34 cellular contexts compared by ENCODE assay signal in genomic region chr5:56729488-56729887, GRCh38.
DNase-seq lines count a peak whose midpoint lies in the region; ATAC-seq, FAIRE-seq and TF ChIP-seq lines count a peak whose summit lies in the region.
"Had no signal": no experiment of that assay in that cellular context is flagged by ENCODE, and none has a peak within 500 bp of the region (broad histone marks: within the 10 kb centered on the region; RNA-seq: fewer than 3 reads in every experiment).

No MANE protein-coding gene starts in this region.

- H3K4me3 ChIP-seq in HepG2 (replicated peaks in 1 of 3; ENCODE audit: insufficient read depth in 1 of 3, low read depth in 2 of 3, low read length in 3 of 3), result no peak overlapping the region
- H3K4me3 ChIP-seq: cardiac muscle cell, coronary artery, GM23248, left lung, tibial artery, vagina had no signal

- no peaks in the 10 kb centered on the region for H4K20me1 ChIP-seq in HepG2 (ENCODE audit: insufficient read depth, low read length)

- H3K9me3 Mint-ChIP-seq in activated T-cell treated with anti-CD3 and anti-CD28 coated beads, Interleukin-2, amount 50 U/mL, for 72 hours, result peaks cover 0 to 2% of the 10 kb centered on the region in 2 donors
- H3K9me3 Mint-ChIP-seq in central memory CD8-positive, alpha-beta T cell, result no peaks in the 10 kb centered on the region
- H3K9me3 Mint-ChIP-seq in stimulated activated naive B cell treated with anti-CD40 and anti-IgM and Interleukin-4, amounts not matched to agents 10 μg/mL and 1 μg/mL and 100 μg/mL, for 72 hours, result peaks cover 0 to 3% of the 10 kb centered on the region in 2 donors
- H3K9me3 Mint-ChIP-seq: CD8-positive, alpha-beta T cell had no signal

- 13% methylated on average over 1 of the region's 1 CpG for WGBS in HepG2 (ENCODE audit: low lambda C conversion rate)

- peaks cover 0 to 3% of the 10 kb centered on the region in 2 experiments; a peak in 1 of 5 replicates for H3K27me3 ChIP-seq in HepG2 (ENCODE audit: control insufficient read depth in 1 of 2, insufficient read depth in 2 of 2, low read length in 2 of 2)
- H3K27me3 ChIP-seq: cardiac muscle cell, left lung, neutrophil, tibial artery, vagina had no signal

- H3K4me3 Mint-ChIP-seq in activated T-cell treated with anti-CD3 and anti-CD28 coated beads, Interleukin-2, amount 50 U/mL, for 72 hours, result no peak overlapping the region
- H3K4me3 Mint-ChIP-seq in central memory CD8-positive, alpha-beta T cell, result no peak overlapping the region
- H3K4me3 Mint-ChIP-seq in stimulated activated naive B cell treated with anti-CD40 and anti-IgM and Interleukin-4, amounts not matched to agents 10 μg/mL and 1 μg/mL and 100 μg/mL, for 72 hours, result no peak overlapping the region
- H3K4me3 Mint-ChIP-seq: activated T-cell treated with anti-CD3 and anti-CD28 coated beads, Interleukin-2, amount 50 U/mL, for 24 hours; CD8-positive, alpha-beta T cell had no signal

- no peak overlapping the region for H3K9ac ChIP-seq in HepG2 (ENCODE audit: insufficient read depth, low read depth, low read length)
- H3K9ac ChIP-seq: GM23248 had no signal

- CTCF ChIA-PET in HepG2 (lab: Yijun Ruan, JAX; ENCODE audit: low intra/inter-chr PET ratio, low total read pairs), result no interaction called here

- H3K36me3 ChIP-seq in HepG2 (replicated peaks in 1 of 2; ENCODE audit: control insufficient read depth in 1 of 2, insufficient read depth in 2 of 2, low read length in 2 of 2), result no peaks in the 10 kb centered on the region
- H3K36me3 ChIP-seq: cardiac muscle cell, left lung, neutrophil, tibial artery, vagina had no signal

- H3K79me2 ChIP-seq in HepG2 (ENCODE audit: insufficient read depth, low read length), result no peaks in the 10 kb centered on the region

- no peaks in the 10 kb centered on the region for H3K27me3 Mint-ChIP-seq in activated T-cell treated with anti-CD3 and anti-CD28 coated beads, Interleukin-2, amount 50 U/mL, for 72 hours (ENCODE audit: low read depth)
- H3K27me3 Mint-ChIP-seq in central memory CD8-positive, alpha-beta T cell, result peaks cover 6% of the 10 kb centered on the region
- H3K27me3 Mint-ChIP-seq in stimulated activated naive B cell treated with anti-CD40 and anti-IgM and Interleukin-4, amounts not matched to agents 10 μg/mL and 1 μg/mL and 100 μg/mL, for 72 hours, result no peaks in the 10 kb centered on the region
- H3K27me3 Mint-ChIP-seq: activated T-cell treated with anti-CD3 and anti-CD28 coated beads, Interleukin-2, amount 50 U/mL, for 24 hours had no signal

- DNase-seq in activated T-cell treated with anti-CD3 and anti-CD28 coated beads, Interleukin-2, amount 50 U/mL, for 72 hours, result no peak
- DNase-seq in activated T-cell treated with anti-CD3 and anti-CD28 coated beads, Interleukin-2, amount 50 U/mL, for 48 hours, result no peak
- DNase-seq in central memory CD8-positive, alpha-beta T cell (ENCODE audit: low spot score in 2 of 2), result no peak
- peak; percentile 31 for DNase-seq in stimulated activated naive B cell treated with anti-CD40 and anti-IgM and Interleukin-4, amounts not matched to agents 10 μg/mL and 1 μg/mL and 100 μg/mL, for 72 hours
- DNase-seq in ecto neural progenitor cell (ENCODE audit: low spot score) (no peak), HepG2 (ENCODE audit: low spot score) (no peak), NAMALWA (ENCODE audit: low spot score) (no peak)
- DNase-seq: activated CD4-positive, alpha-beta T cell treated with anti-CD3 and anti-CD28 coated beads for 4 hours; activated gamma-delta T cell treated with Interleukin-2 at 50 U/mL for 16 hours; activated T-cell treated with anti-CD3 and anti-CD28 coated beads, Interleukin-2, amount 50 U/mL, for 24 hours; CD8-positive, alpha-beta T cell; DMS 273 treated with DMSO at 0.1 percent for 48 hours; GM23248; KG1; left lung; mesenchymal stem cell; NCI-H1930; NCI-H69; right cardiac atrium; SIG-M5; stimulated activated CD4-positive, alpha-beta T cell treated with anti-CD3 and anti-CD28 coated beads, Interleukin-2, amount 100 ng/mL, for 24 hours; SW 1271; T1000; tibial artery had no signal

- H3K36me3 Mint-ChIP-seq in activated T-cell treated with anti-CD3 and anti-CD28 coated beads, Interleukin-2, amount 50 U/mL, for 72 hours (ENCODE audit: insufficient read depth in 2 of 2), result peaks cover 0 to 4% of the 10 kb centered on the region in 2 donors
- H3K36me3 Mint-ChIP-seq in central memory CD8-positive, alpha-beta T cell (ENCODE audit: insufficient read depth), result no peaks in the 10 kb centered on the region
- H3K36me3 Mint-ChIP-seq in stimulated activated naive B cell treated with anti-CD40 and anti-IgM and Interleukin-4, amounts not matched to agents 10 μg/mL and 1 μg/mL and 100 μg/mL, for 72 hours, result peaks cover 1 to 3% of the 10 kb centered on the region in 2 donors
- H3K36me3 Mint-ChIP-seq: CD8-positive, alpha-beta T cell had no signal

- intact Hi-C loops in HepG2 (cut with micrococcal nuclease; ENCODE audit: unreplicated experiment), result no loop called here

- H3K4me2 ChIP-seq in HepG2 (ENCODE audit: low read depth, low read length), result no peak overlapping the region

- BruUV-seq in HepG2 (replicated peaks; lab: Mats Ljungman, UMichigan), result no TSS peak

- H3K4me1 Mint-ChIP-seq in activated T-cell treated with anti-CD3 and anti-CD28 coated beads, Interleukin-2, amount 50 U/mL, for 72 hours (ENCODE audit: low read depth), result peaks cover 11% of the 10 kb centered on the region
- peaks cover 5% of the 10 kb centered on the region for H3K4me1 Mint-ChIP-seq in central memory CD8-positive, alpha-beta T cell
- peaks cover 42 to 67% of the 10 kb centered on the region in 2 donors for H3K4me1 Mint-ChIP-seq in stimulated activated naive B cell treated with anti-CD40 and anti-IgM and Interleukin-4, amounts not matched to agents 10 μg/mL and 1 μg/mL and 100 μg/mL, for 72 hours

- POLR2A ChIA-PET in HepG2 (lab: Yijun Ruan, JAX), result no interaction called here

- no peak for TF ChIP-seq EP300 in HepG2 (IDR thresholded peaks at IDR 0.05; ENCODE audit: low read depth in 2 of 2, low read length in 2 of 2)
- no peak for TF ChIP-seq EP300 in HepG2 (CRISPR knock-in tag; IDR thresholded peaks at IDR 0.05; ENCODE audit: borderline replicate concordance)

- no peaks in the 10 kb centered on the region for H3K9me3 ChIP-seq in HepG2 (ENCODE audit: low read length)
- H3K9me3 ChIP-seq: left lung, neutrophil, tibial artery, vagina had no signal

- ATAC-seq in activated T-cell treated with anti-CD3 and anti-CD28 coated beads, Interleukin-2, amount 50 U/mL, for 72 hours (replicated peaks in 1 of 2), result peak; percentile 67 to 72
- ATAC-seq in HG03159 (IDR thresholded peaks at IDR 0.05; ENCODE audit: unreplicated experiment), result peak; percentile 63
- peak; percentile 36 for ATAC-seq in central memory CD8-positive, alpha-beta T cell (replicated peaks; ENCODE audit: extremely low read depth, poor library complexity, severe bottlenecking)
- peak; percentile 90 to 95 for ATAC-seq in stimulated activated naive B cell treated with anti-CD40 and anti-IgM and Interleukin-4, amounts not matched to agents 10 μg/mL and 1 μg/mL and 100 μg/mL, for 72 hours (replicated peaks)
- no peak for ATAC-seq in HepG2
- ATAC-seq: CD8-positive, alpha-beta T cell; left lung; right cardiac atrium had no signal

- no peak for TF ChIP-seq CTCF in HepG2 (CRISPR knock-in tag; IDR thresholded peaks at IDR 0.05)

- TF ChIP-seq RAD21 in HepG2 (CRISPR knock-in tag; IDR thresholded peaks at IDR 0.05), result no peak

- no peak overlapping the region for H3K27ac ChIP-seq in HepG2 (ENCODE audit: extremely low read length, insufficient read depth, low read length)
- H3K27ac ChIP-seq: cardiac muscle cell, coronary artery, GM23248, left lung, neutrophil, tibial artery, vagina, VCaP had no signal

- H3K4me1 ChIP-seq in HepG2 (ENCODE audit: insufficient read depth, low read length), result no peaks in the 10 kb centered on the region

- in situ Hi-C loops in HepG2 (cut with HindIII; ENCODE audit: extremely low pct_ligation_motif_present, low pct_unique_long_range_greater_than_20kb), result no loop called here

- no peak for FAIRE-seq in HepG2 (lab: Jason Lieb, UNC)
- FAIRE-seq: astrocyte, GM12892, islet of Langerhans, RCC 7860 had no signal

- no peak overlapping the region for H3K27ac Mint-ChIP-seq in activated T-cell treated with anti-CD3 and anti-CD28 coated beads, Interleukin-2, amount 50 U/mL, for 72 hours
- peak overlapping the region; percentile 16 for H3K27ac Mint-ChIP-seq in central memory CD8-positive, alpha-beta T cell (ENCODE audit: low read depth)
- H3K27ac Mint-ChIP-seq in stimulated activated naive B cell treated with anti-CD40 and anti-IgM and Interleukin-4, amounts not matched to agents 10 μg/mL and 1 μg/mL and 100 μg/mL, for 72 hours, result peak overlapping the region; percentile 43
- H3K27ac Mint-ChIP-seq: activated T-cell treated with anti-CD3 and anti-CD28 coated beads, Interleukin-2, amount 50 U/mL, for 24 hours; CD8-positive, alpha-beta T cell had no signal

- no peak overlapping the region for H2AFZ ChIP-seq in HepG2 (ENCODE audit: low read length)
- H2AFZ ChIP-seq: GM23248 had no signal

- TF ChIP-seq POLR2A in HepG2 (IDR thresholded peaks at IDR 0.05; ENCODE audit: insufficient read depth in 1 of 2, low read depth in 2 of 2, low read length in 2 of 2), result no peak

TF ChIP-seq in HepG2, 621 proteins besides CTCF, POLR2A, EP300 and RAD21:
- no peak for TF ChIP-seq SMARCE1 (IDR thresholded peaks at IDR 0.05; ENCODE audit: borderline replicate concordance)
- no peak for TF ChIP-seq ZNF615 (CRISPR knock-in tag; IDR thresholded peaks at IDR 0.05; ENCODE audit: borderline replicate concordance)
- TF ChIP-seq PHF21A (CRISPR knock-in tag; IDR thresholded peaks at IDR 0.05), result no peak
